ENCODE assay signal across 8 cellular contexts in genomic region chr6:7157307-7157706, GRCh38. TPM values are rescaled to one million over a fixed set of nuclear protein-coding genes. Genes with fewer than 3 reads are reported as not detected.
A peak's percentile ranks its signal among the peaks of the same experiment; 100 is the strongest.
DNase-seq lines count a peak whose midpoint lies in the region; ATAC-seq and TF ChIP-seq lines count a peak whose summit lies in the region.
"Not testable (repeated sequence)": the region's sequence is repeated elsewhere in the genome, so short reads cannot be mapped to it uniquely, and the experiment has no call there.

No MANE protein-coding gene starts in this region.

- not testable (repeated sequence) for H3K4me3 ChIP-seq in AG04450 (ENCODE audit: low read depth, low read length); HCT116 (replicated peaks in 1 of 2; ENCODE audit: low read depth in 1 of 2, low read length in 2 of 2); left lung

- CTCF ChIA-PET in AG04450 (lab: Charles Lee); HCT116 (lab: Charles Lee); RWPE1 (lab: Yijun Ruan, JAX): not testable (repeated sequence)

- H3K4me1 Mint-ChIP-seq in dendritic cell treated with granulocyte-macrophage colony-stimulating factor and Interleukin-4, amounts not matched to agents 40 ng/mL and 50 ng/mL, for 4 days (ENCODE audit: low read depth): peaks cover 87% of the 10 kb centered on the region
- H3K4me1 Mint-ChIP-seq in nephron: peaks cover 75% of the 10 kb centered on the region
- peaks cover 84% of the 10 kb centered on the region for H3K4me1 Mint-ChIP-seq in stimulated activated memory B cell treated with anti-CD40 and anti-IgM and Interleukin-4, amounts not matched to agents 10 μg/mL and 1 μg/mL and 100 μg/mL, for 72 hours

- H3K27me3 Mint-ChIP-seq in dendritic cell treated with granulocyte-macrophage colony-stimulating factor and Interleukin-4, amounts not matched to agents 40 ng/mL and 50 ng/mL, for 4 days; nephron (ENCODE audit: low read depth); stimulated activated memory B cell treated with anti-CD40 and anti-IgM and Interleukin-4, amounts not matched to agents 10 μg/mL and 1 μg/mL and 100 μg/mL, for 72 hours: not testable (repeated sequence)

- TF ChIP-seq RAD21 in HCT116 (IDR thresholded peaks at IDR 0.05; ENCODE audit: low read depth): not testable (repeated sequence)

- not testable (repeated sequence) for H3K9ac ChIP-seq in HCT116 (ENCODE audit: low read length)

- TF ChIP-seq CTCF in AG04450 (IDR thresholded peaks at IDR 0.05; ENCODE audit: low read depth, low read length); HCT116 (IDR thresholded peaks at IDR 0.05 in 2 of 3, conservative IDR thresholded peaks at IDR 0.05 in 1 of 3; ENCODE audit: borderline replicate concordance in 1 of 3, insufficient read depth in 1 of 3, low read depth in 2 of 3, low read length in 2 of 3); RWPE1 (conservative IDR thresholded peaks at IDR 0.05; ENCODE audit: low read depth); left lung (IDR thresholded peaks at IDR 0.05); nephron (IDR thresholded peaks at IDR 0.05; ENCODE audit: unreplicated experiment in 3 of 3): not testable (repeated sequence)

- intact Hi-C loops in HCT116 (cut with micrococcal nuclease); dendritic cell treated with granulocyte-macrophage colony-stimulating factor and Interleukin-4, amounts not matched to agents 40 ng/mL and 50 ng/mL, for 4 days (cut with micrococcal nuclease); left lung (cut with DNase I): not testable (repeated sequence)

- H4K20me1 ChIP-seq in HCT116 (ENCODE audit: insufficient read depth): not testable (repeated sequence)

- H3K9me3 Mint-ChIP-seq in dendritic cell treated with granulocyte-macrophage colony-stimulating factor and Interleukin-4, amounts not matched to agents 40 ng/mL and 50 ng/mL, for 4 days; nephron; stimulated activated memory B cell treated with anti-CD40 and anti-IgM and Interleukin-4, amounts not matched to agents 10 μg/mL and 1 μg/mL and 100 μg/mL, for 72 hours: not testable (repeated sequence)

- peak overlapping the region; percentile 90 for H3K27ac Mint-ChIP-seq in dendritic cell treated with granulocyte-macrophage colony-stimulating factor and Interleukin-4, amounts not matched to agents 40 ng/mL and 50 ng/mL, for 4 days
- H3K27ac Mint-ChIP-seq in nephron: peak overlapping the region in 2 of 3 experiments; percentile 28 to 54
- H3K27ac Mint-ChIP-seq in stimulated activated memory B cell treated with anti-CD40 and anti-IgM and Interleukin-4, amounts not matched to agents 10 μg/mL and 1 μg/mL and 100 μg/mL, for 72 hours: peak overlapping the region; percentile 88

- H3K4me2 ChIP-seq in HCT116 (ENCODE audit: low read length): peak overlapping the region; percentile 26

- not testable (repeated sequence) for DNase-seq in AG04450 (ENCODE audit: low read depth, low spot score); HCT116 (ENCODE audit: low read depth, low spot score); RWPE1 (ENCODE audit: low spot score); left lung
- DNase-seq in activated CD8-positive, alpha-beta memory T cell treated with anti-CD3 and anti-CD28 coated beads for 24 hours: peak; percentile 30

- POLR2A ChIA-PET in AG04450 (lab: Yijun Ruan, JAX): interaction anchor here (0.9 kb wide), 1 partner anchor 18 kb away, joined by 3 read pairs; no protein-coding TSS in a partner anchor
- POLR2A ChIA-PET in HCT116 (lab: Charles Lee); RWPE1 (lab: Yijun Ruan, JAX; ENCODE audit: low non-redundant PET): not testable (repeated sequence)

- H3K9me2 ChIP-seq in HCT116 (ENCODE audit: insufficient read depth): not testable (repeated sequence)

- H2AFZ ChIP-seq in HCT116 (ENCODE audit: low read depth, low read length, poor library complexity, severe bottlenecking): not testable (repeated sequence)

- not testable (repeated sequence) for H3K9me3 ChIP-seq in AG04450 (ENCODE audit: control insufficient read depth, insufficient read depth, low read length); HCT116 (ENCODE audit: control insufficient read depth in 1 of 2, insufficient read depth in 1 of 2, low read depth in 1 of 2, low read length in 2 of 2); left lung

- H3K79me2 ChIP-seq in HCT116 (ENCODE audit: insufficient read depth, low read length): peaks cover 95% of the 10 kb centered on the region

- H3K4me1 ChIP-seq in HCT116 (ENCODE audit: control insufficient read depth in 1 of 2, insufficient read depth in 2 of 2, low read length in 2 of 2): peaks cover 25 to 72% of the 10 kb centered on the region in 2 experiments
- peaks cover 41 to 82% of the 10 kb centered on the region in 2 donors for H3K4me1 ChIP-seq in left lung

- H3K27ac ChIP-seq in AG04450 (ENCODE audit: low read depth, low read length): peak overlapping the region; percentile 89
- not testable (repeated sequence) for H3K27ac ChIP-seq in HCT116 (ENCODE audit: low read depth, low read length)
- H3K27ac ChIP-seq in RWPE1: peak overlapping the region; percentile 72
- peak overlapping the region; percentile 72 for H3K27ac ChIP-seq in left lung

- not testable (repeated sequence) for ATAC-seq in HCT116; left lung; stimulated activated memory B cell treated with anti-CD40 and anti-IgM and Interleukin-4, amounts not matched to agents 10 μg/mL and 1 μg/mL and 100 μg/mL, for 72 hours

- H3K36me3 ChIP-seq in HCT116 (ENCODE audit: control insufficient read depth in 1 of 2, insufficient read depth in 2 of 2, low read length in 2 of 2); left lung: not testable (repeated sequence)

- BruUV-seq in HCT116 (replicated peaks; lab: Mats Ljungman, UMichigan): not testable (repeated sequence)

- TF ChIP-seq POLR2A in HCT116 (IDR thresholded peaks at IDR 0.05; ENCODE audit: borderline replicate concordance, extremely low read depth, insufficient read depth, insufficient read length): not testable (repeated sequence)

- peaks cover 83% of the 10 kb centered on the region for H3K36me3 Mint-ChIP-seq in dendritic cell treated with granulocyte-macrophage colony-stimulating factor and Interleukin-4, amounts not matched to agents 40 ng/mL and 50 ng/mL, for 4 days (ENCODE audit: low read depth)
- not testable (repeated sequence) for H3K36me3 Mint-ChIP-seq in nephron (ENCODE audit: low read depth)
- H3K36me3 Mint-ChIP-seq in stimulated activated memory B cell treated with anti-CD40 and anti-IgM and Interleukin-4, amounts not matched to agents 10 μg/mL and 1 μg/mL and 100 μg/mL, for 72 hours: peaks cover 21% of the 10 kb centered on the region

- not testable (repeated sequence) for H3K27me3 ChIP-seq in AG04450 (ENCODE audit: control insufficient read depth, insufficient read depth, low read length); HCT116 (ENCODE audit: insufficient read depth, low read length); left lung

- RAD21 ChIA-PET in HCT116 (lab: Charles Lee; ENCODE audit: low non-redundant PET in 1 of 2, low total read pairs in 2 of 2, uncharacterized antibody in 2 of 2, unreplicated experiment in 2 of 2): not testable (repeated sequence)

- not testable (repeated sequence) for H3K4me3 Mint-ChIP-seq in dendritic cell treated with granulocyte-macrophage colony-stimulating factor and Interleukin-4, amounts not matched to agents 40 ng/mL and 50 ng/mL, for 4 days; nephron; stimulated activated memory B cell treated with anti-CD40 and anti-IgM and Interleukin-4, amounts not matched to agents 10 μg/mL and 1 μg/mL and 100 μg/mL, for 72 hours

RNA-seq across cellular contexts. Expression of gene RREB1, which starts 49.5 kb away (rescaled TPM):
- polyA plus RNA-seq in AG04450 (2011; rRNA removed): 2.6 and 3.0 TPM in 2 replicates
- polyA minus RNA-seq in AG04450 (2011; rRNA and poly(A)+ RNA removed): 32.7 and 37.6 TPM in 2 replicates
- total RNA-seq in HCT116 (2021; ENCODE audit: unreplicated experiment): 47.9 TPM
- 21.4 and 26.4 TPM in 2 replicates for polyA plus RNA-seq in HCT116 (2012)
- 10 to 100 TPM; 49.3 to 54.0 TPM for total RNA-seq in left lung
